ENCODE assay signal across 1 cellular context in the genomic region with DNA sequence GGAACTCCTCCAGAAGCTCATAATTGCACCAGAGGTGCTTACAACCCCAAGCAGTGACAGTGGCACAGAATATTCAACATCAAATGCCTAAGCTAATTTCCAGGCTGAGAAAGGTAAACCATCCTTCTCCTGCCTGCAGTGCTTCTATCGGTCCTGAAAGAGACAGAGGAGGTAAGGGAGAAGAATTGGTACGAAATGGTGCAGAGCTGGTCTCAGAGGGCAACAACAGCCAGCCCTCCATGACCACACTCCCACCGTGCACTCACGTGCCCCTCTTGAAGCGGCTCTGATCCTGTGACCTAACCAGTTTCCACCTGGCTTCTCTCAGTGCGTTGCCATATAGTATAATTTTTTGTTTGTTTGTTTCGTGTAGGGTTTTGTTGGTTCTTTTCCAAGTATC.
TF ChIP-seq lines count a peak whose summit lies in the region.

No MANE protein-coding gene starts in this region.

TF ChIP-seq in GM23338, 12 proteins besides CTCF, POLR2A, EP300 and RAD21 (continued from another document):
- TF ChIP-seq, protein P1, sequence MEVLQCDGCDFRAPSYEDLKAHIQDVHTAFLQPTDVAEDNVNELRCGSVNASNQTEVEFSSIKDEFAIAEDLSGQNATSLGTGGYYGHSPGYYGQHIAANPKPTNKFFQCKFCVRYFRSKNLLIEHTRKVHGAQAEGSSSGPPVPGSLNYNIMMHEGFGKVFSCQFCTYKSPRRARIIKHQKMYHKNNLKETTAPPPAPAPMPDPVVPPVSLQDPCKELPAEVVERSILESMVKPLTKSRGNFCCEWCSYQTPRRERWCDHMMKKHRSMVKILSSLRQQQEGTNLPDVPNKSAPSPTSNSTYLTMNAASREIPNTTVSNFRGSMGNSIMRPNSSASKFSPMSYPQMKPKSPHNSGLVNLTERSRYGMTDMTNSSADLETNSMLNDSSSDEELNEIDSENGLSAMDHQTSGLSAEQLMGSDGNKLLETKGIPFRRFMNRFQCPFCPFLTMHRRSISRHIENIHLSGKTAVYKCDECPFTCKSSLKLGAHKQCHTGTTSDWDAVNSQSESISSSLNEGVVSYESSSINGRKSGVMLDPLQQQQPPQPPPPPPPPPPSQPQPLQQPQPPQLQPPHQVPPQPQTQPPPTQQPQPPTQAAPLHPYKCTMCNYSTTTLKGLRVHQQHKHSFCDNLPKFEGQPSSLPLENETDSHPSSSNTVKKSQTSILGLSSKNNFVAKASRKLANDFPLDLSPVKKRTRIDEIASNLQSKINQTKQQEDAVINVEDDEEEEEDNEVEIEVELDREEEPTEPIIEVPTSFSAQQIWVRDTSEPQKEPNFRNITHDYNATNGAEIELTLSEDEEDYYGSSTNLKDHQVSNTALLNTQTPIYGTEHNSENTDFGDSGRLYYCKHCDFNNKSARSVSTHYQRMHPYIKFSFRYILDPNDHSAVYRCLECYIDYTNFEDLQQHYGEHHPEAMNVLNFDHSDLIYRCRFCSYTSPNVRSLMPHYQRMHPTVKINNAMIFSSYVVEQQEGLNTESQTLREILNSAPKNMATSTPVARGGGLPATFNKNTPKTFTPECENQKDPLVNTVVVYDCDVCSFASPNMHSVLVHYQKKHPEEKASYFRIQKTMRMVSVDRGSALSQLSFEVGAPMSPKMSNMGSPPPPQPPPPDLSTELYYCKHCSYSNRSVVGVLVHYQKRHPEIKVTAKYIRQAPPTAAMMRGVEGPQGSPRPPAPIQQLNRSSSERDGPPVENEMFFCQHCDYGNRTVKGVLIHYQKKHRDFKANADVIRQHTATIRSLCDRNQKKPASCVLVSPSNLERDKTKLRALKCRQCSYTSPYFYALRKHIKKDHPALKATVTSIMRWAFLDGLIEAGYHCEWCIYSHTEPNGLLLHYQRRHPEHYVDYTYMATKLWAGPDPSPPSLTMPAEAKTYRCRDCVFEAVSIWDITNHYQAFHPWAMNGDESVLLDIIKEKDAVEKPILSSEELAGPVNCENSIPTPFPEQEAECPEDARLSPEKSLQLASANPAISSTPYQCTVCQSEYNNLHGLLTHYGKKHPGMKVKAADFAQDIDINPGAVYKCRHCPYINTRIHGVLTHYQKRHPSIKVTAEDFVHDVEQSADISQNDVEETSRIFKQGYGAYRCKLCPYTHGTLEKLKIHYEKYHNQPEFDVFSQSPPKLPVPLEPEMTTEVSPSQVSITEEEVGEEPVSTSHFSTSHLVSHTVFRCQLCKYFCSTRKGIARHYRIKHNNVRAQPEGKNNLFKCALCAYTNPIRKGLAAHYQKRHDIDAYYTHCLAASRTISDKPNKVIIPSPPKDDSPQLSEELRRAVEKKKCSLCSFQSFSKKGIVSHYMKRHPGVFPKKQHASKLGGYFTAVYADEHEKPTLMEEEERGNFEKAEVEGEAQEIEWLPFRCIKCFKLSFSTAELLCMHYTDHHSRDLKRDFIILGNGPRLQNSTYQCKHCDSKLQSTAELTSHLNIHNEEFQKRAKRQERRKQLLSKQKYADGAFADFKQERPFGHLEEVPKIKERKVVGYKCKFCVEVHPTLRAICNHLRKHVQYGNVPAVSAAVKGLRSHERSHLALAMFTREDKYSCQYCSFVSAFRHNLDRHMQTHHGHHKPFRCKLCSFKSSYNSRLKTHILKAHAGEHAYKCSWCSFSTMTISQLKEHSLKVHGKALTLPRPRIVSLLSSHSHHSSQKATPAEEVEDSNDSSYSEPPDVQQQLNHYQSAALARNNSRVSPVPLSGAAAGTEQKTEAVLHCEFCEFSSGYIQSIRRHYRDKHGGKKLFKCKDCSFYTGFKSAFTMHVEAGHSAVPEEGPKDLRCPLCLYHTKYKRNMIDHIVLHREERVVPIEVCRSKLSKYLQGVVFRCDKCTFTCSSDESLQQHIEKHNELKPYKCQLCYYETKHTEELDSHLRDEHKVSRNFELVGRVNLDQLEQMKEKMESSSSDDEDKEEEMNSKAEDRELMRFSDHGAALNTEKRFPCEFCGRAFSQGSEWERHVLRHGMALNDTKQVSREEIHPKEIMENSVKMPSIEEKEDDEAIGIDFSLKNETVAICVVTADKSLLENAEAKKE (CRISPR knock-in tag; IDR thresholded peaks at IDR 0.05): no peak
- TF ChIP-seq, protein P2, sequence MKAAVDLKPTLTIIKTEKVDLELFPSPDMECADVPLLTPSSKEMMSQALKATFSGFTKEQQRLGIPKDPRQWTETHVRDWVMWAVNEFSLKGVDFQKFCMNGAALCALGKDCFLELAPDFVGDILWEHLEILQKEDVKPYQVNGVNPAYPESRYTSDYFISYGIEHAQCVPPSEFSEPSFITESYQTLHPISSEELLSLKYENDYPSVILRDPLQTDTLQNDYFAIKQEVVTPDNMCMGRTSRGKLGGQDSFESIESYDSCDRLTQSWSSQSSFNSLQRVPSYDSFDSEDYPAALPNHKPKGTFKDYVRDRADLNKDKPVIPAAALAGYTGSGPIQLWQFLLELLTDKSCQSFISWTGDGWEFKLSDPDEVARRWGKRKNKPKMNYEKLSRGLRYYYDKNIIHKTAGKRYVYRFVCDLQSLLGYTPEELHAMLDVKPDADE (IDR thresholded peaks at IDR 0.05): no peak
